In genomic region chr9:110021891-110022290, GRCh38 we compare ENCODE assay signal across 8 cellular contexts.
DNase-seq lines count a peak whose midpoint lies in the region; ATAC-seq, FAIRE-seq and TF ChIP-seq lines count a peak whose summit lies in the region.

No MANE protein-coding gene starts in this region.

- TF ChIP-seq CTCF in D721Med (IDR thresholded peaks at IDR 0.05; ENCODE audit: insufficient read depth, missing control alignments), result no peak

- no peak for FAIRE-seq in D721Med (lab: Jason Lieb, UNC)

- H3K36me3 Mint-ChIP-seq in naive B cell, result peaks cover 0 to 3% of the 10 kb centered on the region in 2 donors

- H3K4me1 Mint-ChIP-seq in naive B cell, result peaks cover 17 to 38% (median 21%) of the 10 kb centered on the region in 3 donors

- peak; percentile 96 for ATAC-seq in GM18907 (IDR thresholded peaks at IDR 0.05; ENCODE audit: unreplicated experiment)
- ATAC-seq in HG02678 (IDR thresholded peaks at IDR 0.05; ENCODE audit: unreplicated experiment), result peak; percentile 94
- peak; percentile 99 for ATAC-seq in naive B cell (ENCODE audit: low read depth in 2 of 2)

- no peaks in the 10 kb centered on the region for H3K9me3 Mint-ChIP-seq in naive B cell

- DNase-seq in NOMO-1 treated with DMSO at 0.1 percent for 48 hours (lab: John Stamatoyannopoulos, UW; ENCODE audit: unreplicated experiment) (peak; percentile 96), naive B cell (peak; percentile 42), kidney glomerular epithelial cell (lab: John Stamatoyannopoulos, UW) (no peak), NCI-H2227 (lab: John Stamatoyannopoulos, UW; ENCODE audit: unreplicated experiment) (no peak), D721Med (ENCODE audit: insufficient read length, low spot score) (no peak), AG08396 (ENCODE audit: low spot score) (no peak)

- no peaks in the 10 kb centered on the region for H3K27me3 Mint-ChIP-seq in naive B cell

- peak overlapping the region in 7 of 8 donors; percentile 6 to 81 (median 47) for H3K4me3 Mint-ChIP-seq in naive B cell

- H3K27ac Mint-ChIP-seq in naive B cell, result peak overlapping the region; percentile 74 to 97 (median 84)

Comparison
In these comparisons a context has a peak if more than half of its experiments do, and no peak if none do; other contexts are left out.
1. DNase-seq: peak in NOMO-1 treated with DMSO at 0.1 percent for 48 hours (single experiment) and naive B cell (single experiment); none in kidney glomerular epithelial cell (single experiment), NCI-H2227 (single experiment), D721Med (single experiment) and AG08396 (single experiment).
2. Peak in every context shown above with its lines, with median percentiles within 50 percentile points of each other: ATAC-seq.